Comparison of ENCODE assay signal across 21 cellular contexts in genomic region chr5:75514323-75514722, GRCh38. TPM values are rescaled to one million over a fixed set of nuclear protein-coding genes. Genes with fewer than 3 reads are reported as not detected.
DNase-seq lines count a peak whose midpoint lies in the region; ATAC-seq, FAIRE-seq and TF ChIP-seq lines count a peak whose summit lies in the region.
"Had no signal": no experiment of that assay in that cellular context is flagged by ENCODE, and none has a peak within 500 bp of the region (broad histone marks: within the 10 kb centered on the region; RNA-seq: fewer than 3 reads in every experiment).

No MANE protein-coding gene starts in this region.

- intact Hi-C loops in A673 (cut with micrococcal nuclease; ENCODE audit: unreplicated experiment) = no loop called here
- intact Hi-C loops in K562 (cut with micrococcal nuclease) = loop anchor here (5.0 kb wide), 3 partner anchors 53 to 153 kb away; no protein-coding TSS in a partner anchor
- intact Hi-C loops in uterus (cut with DNase I; ENCODE audit: low total_unique reads) = no loop called here

- TF ChIP-seq EP300 in K562 (IDR thresholded peaks at IDR 0.05; ENCODE audit: low read length) = no peak

- H3K9me3 ChIP-seq in A673 (ENCODE audit: low read depth, low read length, poor library complexity, severe bottlenecking) (no peaks in the 10 kb centered on the region), K562 (replicated peaks; ENCODE audit: control insufficient read depth, insufficient read depth, low read depth, low read length) (no peaks in the 10 kb centered on the region), uterus (no peaks in the 10 kb centered on the region)
- H3K9me3 ChIP-seq: esophagus muscularis mucosa, right atrium auricular region, SJCRH30 had no signal

- H3K27ac ChIP-seq in A673 (ENCODE audit: low read depth, low read length, poor library complexity, severe bottlenecking) = no peak overlapping the region
- H3K27ac ChIP-seq in K562 (ENCODE audit: extremely low read depth, low read depth, low read length) = no peak overlapping the region
- H3K27ac ChIP-seq in uterus = no peak overlapping the region
- H3K27ac ChIP-seq: esophagus muscularis mucosa, HL-60, right atrium auricular region, SJCRH30 had no signal

- H3K9ac ChIP-seq in K562 (ENCODE audit: insufficient read depth in 1 of 2, low read depth in 2 of 2, low read length in 2 of 2) = no peak overlapping the region

- FAIRE-seq in K562 (lab: Jason Lieb, UNC) (no peak), D721Med (lab: Jason Lieb, UNC) (no peak)

- H3K9me1 ChIP-seq in K562 (ENCODE audit: control insufficient read depth, insufficient read depth, low read length) = no peaks in the 10 kb centered on the region

- BruUV-seq in A673 (replicated peaks; lab: Mats Ljungman, UMichigan) = no TSS peak
- BruUV-seq in K562 (replicated peaks; lab: Mats Ljungman, UMichigan) = no TSS peak

- H3K9me3 Mint-ChIP-seq in progenitor cell of endocrine pancreas (ENCODE audit: low read depth) = peaks cover 5% of the 10 kb centered on the region
- H3K9me3 Mint-ChIP-seq: activated CD4-positive, alpha-beta memory T cell treated with anti-CD3 and anti-CD28 coated beads for 36 hours; activated naive CD4-positive, alpha-beta T cell treated with anti-CD3 and anti-CD28 coated beads, Interleukin-2, amount 10 ng/mL, durations not matched to agents 7 days and 5 days; WTC11 had no signal

- H3K4me3 ChIP-seq in A673 (ENCODE audit: low read depth, low read length, poor library complexity, severe bottlenecking) (peak overlapping the region; percentile 8), GM06990 (replicated peaks; ENCODE audit: low read depth, low read length) (peak overlapping the region; percentile 78), NB4 (ENCODE audit: low read depth, low read length) (peak overlapping the region; percentile 70), K562 (no peak overlapping the region), uterus (no peak overlapping the region)
- H3K4me3 ChIP-seq: esophagus muscularis mucosa, right atrium auricular region, SJCRH30 had no signal

- in situ Hi-C loops in K562 (cut with MboI) = no loop called here

- CTCF ChIA-PET in A673 (lab: Charles Lee) = no interaction called here
- CTCF ChIA-PET in K562 (lab: Yijun Ruan, JAX; ENCODE audit: low intra/inter-chr PET ratio) = no interaction called here

- H3K79me2 ChIP-seq in K562 (ENCODE audit: control insufficient read depth, insufficient read depth, low read length) = peaks cover 96% of the 10 kb centered on the region

- no peak overlapping the region for H2AFZ ChIP-seq in K562 (ENCODE audit: low read depth, low read length)

- 94% methylated on average over 3 of the region's 3 CpGs for WGBS in K562 (ENCODE audit: insufficient coverage, low coverage, missing lambda C conversion rate)

- peaks cover 21% of the 10 kb centered on the region for H3K4me1 Mint-ChIP-seq in progenitor cell of endocrine pancreas (ENCODE audit: low read depth)

- H3K36me3 Mint-ChIP-seq in progenitor cell of endocrine pancreas (ENCODE audit: insufficient read depth) = peaks cover 7% of the 10 kb centered on the region
- H3K36me3 Mint-ChIP-seq: WTC11 had no signal

- no peak overlapping the region; the same call in 1 of the 2 replicates for H3K4me2 ChIP-seq in K562 (ENCODE audit: insufficient read depth, low read length)

- POLR2A ChIA-PET in A673 (lab: Charles Lee; ENCODE audit: low non-redundant PET) = no interaction called here
- POLR2A ChIA-PET in K562 (lab: Yijun Ruan, JAX) = no interaction called here

- ATAC-seq in K562 = no peak
- ATAC-seq in GM19455 (IDR thresholded peaks at IDR 0.05; ENCODE audit: unreplicated experiment) = no peak
- ATAC-seq: WTC11 had no signal

- H3K4me3 Mint-ChIP-seq in progenitor cell of endocrine pancreas (ENCODE audit: low read depth) = no peak overlapping the region
- H3K4me3 Mint-ChIP-seq: activated CD4-positive, alpha-beta memory T cell treated with anti-CD3 and anti-CD28 coated beads for 36 hours; activated naive CD4-positive, alpha-beta T cell treated with anti-CD3 and anti-CD28 coated beads, Interleukin-2, amount 10 ng/mL, durations not matched to agents 7 days and 5 days; WTC11 had no signal

- no peak for TF ChIP-seq RAD21 in K562 (CRISPR knock-in tag; conservative IDR thresholded peaks at IDR 0.05 in 1 of 2, IDR thresholded peaks at IDR 0.05 in 1 of 2)

- DNase-seq in A673 (ENCODE audit: low spot score) (no peak), GM06990 (ENCODE audit: extremely low read depth, insufficient read length) (no peak), NB4 (ENCODE audit: low read depth) (no peak), K562 (ENCODE audit: extremely low read depth in 1 of 4, low spot score in 3 of 4) (no peak), uterus (no peak), D721Med (ENCODE audit: insufficient read length, low spot score) (no peak), progenitor cell of endocrine pancreas (ENCODE audit: low spot score, unreplicated experiment) (no peak)
- DNase-seq: activated CD4-positive, alpha-beta memory T cell treated with anti-CD3 and anti-CD28 coated beads for 36 hours; activated naive CD4-positive, alpha-beta T cell treated with anti-CD3 and anti-CD28 coated beads, Interleukin-2, amount 10 ng/mL, durations not matched to agents 7 days and 5 days; activated T-cell treated with anti-CD3 and anti-CD28 coated beads, Interleukin-2, amount 50 U/mL, for 24 hours; effector CD4-positive, alpha-beta T cell; IMR-90; kidney; NCI-H1694 treated with DMSO at 0.1 percent for 48 hours; NCI-H748 treated with DMSO at 0.1 percent for 48 hours; SJCRH30 had no signal

- no peak overlapping the region for H3K27ac Mint-ChIP-seq in progenitor cell of endocrine pancreas
- H3K27ac Mint-ChIP-seq: activated CD4-positive, alpha-beta memory T cell treated with anti-CD3 and anti-CD28 coated beads for 36 hours; activated naive CD4-positive, alpha-beta T cell treated with anti-CD3 and anti-CD28 coated beads, Interleukin-2, amount 10 ng/mL, durations not matched to agents 7 days and 5 days; activated T-cell treated with anti-CD3 and anti-CD28 coated beads, Interleukin-2, amount 50 U/mL, for 24 hours; WTC11 had no signal

- TF ChIP-seq CTCF in A673 (conservative IDR thresholded peaks at IDR 0.05; ENCODE audit: low read depth, low read length) (no peak), GM06990 (IDR thresholded peaks at IDR 0.05; ENCODE audit: insufficient read depth, low read length, poor library complexity, severe bottlenecking) (no peak), NB4 (IDR thresholded peaks at IDR 0.05; ENCODE audit: low read depth, low read length) (no peak), K562 (IDR thresholded peaks at IDR 0.05 in 2 of 3, conservative IDR thresholded peaks at IDR 0.05 in 1 of 3; ENCODE audit: insufficient read depth in 2 of 3, low read depth in 1 of 3, low read length in 3 of 3) (no peak), uterus (IDR thresholded peaks at IDR 0.05) (no peak), D721Med (IDR thresholded peaks at IDR 0.05; ENCODE audit: insufficient read depth, missing control alignments) (no peak), progenitor cell of endocrine pancreas (IDR thresholded peaks at IDR 0.05; ENCODE audit: unreplicated experiment) (no peak)

- H3K27me3 ChIP-seq in A673 (replicated peaks; ENCODE audit: insufficient read depth, low read depth, low read length, poor library complexity) = no peaks in the 10 kb centered on the region
- no peaks in the 10 kb centered on the region for H3K27me3 ChIP-seq in GM06990 (replicated peaks; ENCODE audit: control insufficient read depth, insufficient read depth, low read length)
- H3K27me3 ChIP-seq in K562 (ENCODE audit: control insufficient read depth in 2 of 2, insufficient read depth in 2 of 2, low read length in 2 of 2) = no peaks in the 10 kb centered on the region
- no peaks in the 10 kb centered on the region for H3K27me3 ChIP-seq in uterus
- H3K27me3 ChIP-seq: esophagus muscularis mucosa, right atrium auricular region, SJCRH30 had no signal

- no peaks in the 10 kb centered on the region for H3K36me3 ChIP-seq in A673 (ENCODE audit: insufficient read depth, low read length, poor library complexity, severe bottlenecking)
- H3K36me3 ChIP-seq in GM06990 (ENCODE audit: control insufficient read depth, insufficient read depth, low read length) = no peaks in the 10 kb centered on the region; the same call in 1 of the 2 replicates
- H3K36me3 ChIP-seq in K562 (ENCODE audit: control insufficient read depth, insufficient read depth, low read length) = peaks cover 5% of the 10 kb centered on the region
- no peaks in the 10 kb centered on the region for H3K36me3 ChIP-seq in uterus
- H3K36me3 ChIP-seq: esophagus muscularis mucosa, right atrium auricular region, SJCRH30 had no signal

- TF ChIP-seq POLR2A in NB4 (IDR thresholded peaks at IDR 0.05; ENCODE audit: extremely low read depth, insufficient read length) = no peak
- TF ChIP-seq POLR2A in K562 (conservative IDR thresholded peaks at IDR 0.05) = no peak
- TF ChIP-seq POLR2A in uterus (IDR thresholded peaks at IDR 0.05) = no peak

- no peaks in the 10 kb centered on the region for H3K27me3 Mint-ChIP-seq in progenitor cell of endocrine pancreas
- H3K27me3 Mint-ChIP-seq: activated CD4-positive, alpha-beta memory T cell treated with anti-CD3 and anti-CD28 coated beads for 36 hours; activated naive CD4-positive, alpha-beta T cell treated with anti-CD3 and anti-CD28 coated beads, Interleukin-2, amount 10 ng/mL, durations not matched to agents 7 days and 5 days; activated T-cell treated with anti-CD3 and anti-CD28 coated beads, Interleukin-2, amount 50 U/mL, for 24 hours had no signal

- H3K4me1 ChIP-seq in A673 (ENCODE audit: insufficient read depth, low read length, poor library complexity, severe bottlenecking) (peaks cover 6% of the 10 kb centered on the region), K562 (replicated peaks in 1 of 2; ENCODE audit: control insufficient read depth in 2 of 2, insufficient read depth in 2 of 2, low read length in 2 of 2) (peaks cover 2 to 8% of the 10 kb centered on the region in 2 experiments; a peak in 2 of 5 replicates), uterus (peaks cover 0 to 5% of the 10 kb centered on the region in 2 donors)

- H4K20me1 ChIP-seq in K562 (replicated peaks; ENCODE audit: control insufficient read depth, insufficient read depth, low read length) = 0 out of 2 replicates have a peak, but pooled peaks cover 5% of the 10 kb centered on the region

RNA-seq across cellular contexts. Expression of gene POLK, which starts 2.6 kb away (rescaled TPM):
- total RNA-seq in A673 (2021) (21.5 and 23.2 TPM in 2 replicates), K562 (2014; rRNA removed) (9.4 and 15.0 TPM in 2 replicates), K562 (2014; rRNA removed; fragmentation: Illumina TruSeq; extraction: Trizol) (26.2 and 26.4 TPM in 2 replicates), K562 (2015; rRNA removed; fragmentation: Illumina TruSeq; extraction: Trizol) (21.8 and 22.2 TPM in 2 replicates), K562 (2021) (15.3 and 16.5 TPM in 2 replicates), uterus (10 to 100 TPM; 27.9 to 81.6 (median 58.2) TPM), progenitor cell of endocrine pancreas (20.2 TPM in 2 replicates)
- total RNA-seq in K562 (2011; cell fraction: chromatin; rRNA removed; ENCODE audit: low replicate concordance) = 19.5 and 84.0 TPM in 2 replicates
- total RNA-seq in K562 (2011; cell fraction: nucleolus; rRNA removed) = 9.0 and 15.1 TPM in 2 replicates
- total RNA-seq in K562 (2011; cell fraction: nucleoplasm; rRNA removed) = 23.5 and 47.5 TPM in 2 replicates
- polyA plus RNA-seq in K562 (2011; rRNA removed) (26.5 and 31.6 TPM in 2 replicates), K562 (2014; fragmentation: Illumina TruSeq; extraction: Trizol) (16.3 and 20.8 TPM in 2 replicates), K562 (2014; fragmentation: Nextera tagmentation; extraction: Ambion mirVana) (10 to 100 TPM in 1 of 2 experiments, 1 to 10 TPM in 1; 6.1 to 11.4 TPM), K562 (2014; rRNA removed) (13.3 and 15.2 TPM in 2 replicates)
- 4.5 and 7.6 TPM in 2 replicates for polyA plus RNA-seq in K562 (2011; cell fraction: cytosol; rRNA removed)
- 20.8 and 20.9 TPM in 2 replicates for polyA plus RNA-seq in K562 (2011; cell fraction: nucleus; rRNA removed)
- 9.1 and 10.3 TPM in 2 replicates for polyA plus RNA-seq in K562 (2012)
- 72.2 and 76.7 TPM in 2 replicates for polyA minus RNA-seq in K562 (2011; rRNA and poly(A)+ RNA removed)
- polyA minus RNA-seq in K562 (2011; cell fraction: cytosol; rRNA and poly(A)+ RNA removed) = 11.5 and 12.0 TPM in 2 replicates
- 19.8 and 35.3 TPM in 2 replicates for polyA minus RNA-seq in K562 (2011; cell fraction: nucleus; rRNA and poly(A)+ RNA removed)

RNA-seq across cellular contexts. Expression of gene CERT1, which starts 2.9 kb away (rescaled TPM):
- total RNA-seq in A673 (2021) (24.8 and 30.0 TPM in 2 replicates), K562 (2014; rRNA removed) (6.6 and 8.6 TPM in 2 replicates), K562 (2014; rRNA removed; fragmentation: Illumina TruSeq; extraction: Trizol) (20.8 and 26.6 TPM in 2 replicates), K562 (2015; rRNA removed; fragmentation: Illumina TruSeq; extraction: Trizol) (20.3 and 24.5 TPM in 2 replicates), K562 (2021) (19.4 and 24.7 TPM in 2 replicates), uterus (10 to 100 TPM; 36.9 to 65.8 (median 43.0) TPM), progenitor cell of endocrine pancreas (49.3 and 50.8 TPM in 2 replicates)
- total RNA-seq in K562 (2011; cell fraction: chromatin; rRNA removed; ENCODE audit: low replicate concordance) = 37.4 and 79.9 TPM in 2 replicates
- total RNA-seq in K562 (2011; cell fraction: nucleolus; rRNA removed) = 11.7 and 14.3 TPM in 2 replicates
- total RNA-seq in K562 (2011; cell fraction: nucleoplasm; rRNA removed) = 41.1 and 65.3 TPM in 2 replicates
- polyA plus RNA-seq in K562 (2011; rRNA removed) (9.8 and 11.4 TPM in 2 replicates), K562 (2014; fragmentation: Illumina TruSeq; extraction: Trizol) (16.0 and 21.6 TPM in 2 replicates), K562 (2014; fragmentation: Nextera tagmentation; extraction: Ambion mirVana) (1 to 10 TPM; 3.4 to 5.1 TPM), K562 (2014; rRNA removed) (7.7 and 8.3 TPM in 2 replicates)
- polyA plus RNA-seq in K562 (2011; cell fraction: cytosol; rRNA removed) = 4.0 and 6.2 TPM in 2 replicates
- polyA plus RNA-seq in K562 (2011; cell fraction: nucleus; rRNA removed) = 9.4 and 10.4 TPM in 2 replicates
- 16.9 and 20.5 TPM in 2 replicates for polyA plus RNA-seq in K562 (2012)
- 41.3 and 46.5 TPM in 2 replicates for polyA minus RNA-seq in K562 (2011; rRNA and poly(A)+ RNA removed)
- 19.3 and 20.4 TPM in 2 replicates for polyA minus RNA-seq in K562 (2011; cell fraction: cytosol; rRNA and poly(A)+ RNA removed)
- 22.9 and 24.8 TPM in 2 replicates for polyA minus RNA-seq in K562 (2011; cell fraction: nucleus; rRNA and poly(A)+ RNA removed)

Comparison
In these comparisons a context has a peak if more than half of its experiments do, and no peak if none do; other contexts are left out.
1. H3K4me3 ChIP-seq: peak in A673 (single experiment), GM06990 (single experiment) and NB4 (single experiment); none in K562 (single experiment) and uterus (0 of 2).